In the genomic region with DNA sequence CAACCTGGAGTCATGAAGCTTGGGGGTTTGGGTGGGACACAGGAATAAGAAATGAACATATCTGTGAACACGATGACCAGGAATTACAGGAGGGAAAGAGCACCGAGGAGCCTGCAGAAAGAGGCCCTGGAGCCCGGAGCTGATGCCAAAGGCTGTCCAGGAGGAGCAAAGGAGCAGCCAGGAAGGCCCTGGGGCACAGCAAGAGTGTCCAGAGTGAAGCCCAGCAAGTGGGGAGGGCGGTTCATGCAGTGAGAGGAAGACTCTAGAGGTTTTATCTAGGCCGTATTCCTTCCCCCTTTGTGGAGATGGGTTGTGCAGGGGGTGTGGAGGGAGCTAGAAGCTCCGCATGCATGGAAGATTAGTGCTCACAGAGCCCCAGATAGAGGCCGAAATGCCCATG, we compare ENCODE assay signal across 16 cellular contexts.
"Had no signal": no experiment of that assay in that cellular context is flagged by ENCODE, and none has a peak within 500 bp of the region (broad histone marks: within the 10 kb centered on the region; RNA-seq: fewer than 3 reads in every experiment).

No MANE protein-coding gene starts in this region.

- H3K9me3 Mint-ChIP-seq: activated naive CD8-positive, alpha-beta T cell treated with anti-CD3 and anti-CD28 coated beads, Interleukin-2, amount 10 ng/mL, durations not matched to agents 7 days and 5 days; effector memory CD8-positive, alpha-beta T cell; type B pancreatic cell had no signal

- H3K9me2 ChIP-seq: SK-N-SH had no signal

- H3K4me1 ChIP-seq: suprapubic skin had no signal

- H3K4me3 Mint-ChIP-seq: activated CD4-positive, alpha-beta T cell treated with anti-CD3 and anti-CD28 coated beads for 36 hours; effector memory CD8-positive, alpha-beta T cell had no signal

- H3K36me3 ChIP-seq: gastrocnemius medialis, neutrophil, right atrium auricular region, suprapubic skin, WERI-Rb-1 had no signal

- DNase-seq: activated naive CD8-positive, alpha-beta T cell treated with anti-CD3 and anti-CD28 coated beads, Interleukin-2, amount 10 ng/mL, durations not matched to agents 7 days and 5 days; aorta; dermis blood vessel endothelial cell; effector memory CD8-positive, alpha-beta T cell; gastrocnemius medialis; midbrain; SK-N-SH; stimulated activated CD4-positive, alpha-beta T cell treated with anti-CD3 and anti-CD28 coated beads, Interleukin-4, amount 100 ng/mL, for 1 hour; WERI-Rb-1 had no signal

- H3K4me3 ChIP-seq: gastrocnemius medialis, right atrium auricular region, suprapubic skin had no signal

- H3K4me2 ChIP-seq: SK-N-SH had no signal

- H3K9me3 ChIP-seq: gastrocnemius medialis, neutrophil, right atrium auricular region, SK-N-SH, suprapubic skin had no signal

- H3K27ac Mint-ChIP-seq: effector memory CD8-positive, alpha-beta T cell; progenitor cell of endocrine pancreas had no signal

- H3K27me3 ChIP-seq: gastrocnemius medialis, neutrophil, right atrium auricular region, suprapubic skin had no signal

- ATAC-seq: effector memory CD8-positive, alpha-beta T cell; gastrocnemius medialis had no signal

- H3K27ac ChIP-seq: epithelial cell of prostate, gastrocnemius medialis, neutrophil, right atrium auricular region, suprapubic skin had no signal

- H3K36me3 Mint-ChIP-seq: activated naive CD8-positive, alpha-beta T cell treated with anti-CD3 and anti-CD28 coated beads, Interleukin-2, amount 10 ng/mL, durations not matched to agents 7 days and 5 days; type B pancreatic cell had no signal
